In the genomic region with DNA sequence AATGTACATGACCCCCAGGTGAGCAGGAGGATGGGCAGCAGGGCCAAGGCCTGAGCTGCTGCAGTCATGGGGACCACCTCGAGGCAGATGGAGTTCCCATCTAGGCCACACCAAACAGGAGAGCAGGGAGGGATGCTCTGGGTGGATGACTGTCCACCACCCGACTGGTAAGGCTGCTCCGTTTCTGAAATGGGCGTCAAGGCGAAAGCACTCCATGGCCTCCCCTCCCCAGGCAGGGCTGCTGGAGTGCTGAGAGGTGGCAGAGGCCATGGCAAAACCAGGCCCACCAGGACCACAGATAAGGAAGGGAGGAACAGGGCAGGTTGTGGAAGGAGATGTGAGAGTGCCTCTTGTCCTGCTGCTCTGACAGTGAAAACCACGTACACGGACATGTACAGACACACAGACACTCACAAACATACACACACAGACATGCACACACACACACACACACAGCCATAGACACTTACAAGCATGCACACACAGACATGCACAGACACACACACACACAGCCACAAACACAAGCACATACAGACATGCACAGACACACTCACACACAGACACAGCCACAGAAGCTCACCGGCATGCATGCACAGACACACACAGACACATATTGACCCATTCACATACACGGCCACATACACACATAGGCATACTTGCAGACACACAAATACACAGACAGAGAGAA, we compare ENCODE assay signal across 23 cellular contexts.
A peak's percentile ranks its signal among the peaks of the same experiment; 100 is the strongest.
DNase-seq lines count a peak whose midpoint lies in the region; ATAC-seq, FAIRE-seq and TF ChIP-seq lines count a peak whose summit lies in the region.
"Had no signal": no experiment of that assay in that cellular context is flagged by ENCODE, and none has a peak within 500 bp of the region (broad histone marks: within the 10 kb centered on the region; RNA-seq: fewer than 3 reads in every experiment).

No MANE protein-coding gene starts in this region.

- H3K36me3 Mint-ChIP-seq in neural progenitor cell = peaks cover 14% of the 10 kb centered on the region
- H3K36me3 Mint-ChIP-seq in CD8-positive, alpha-beta T cell = no peaks in the 10 kb centered on the region
- H3K36me3 Mint-ChIP-seq: stimulated activated memory B cell treated with anti-CD40 and anti-IgM and Interleukin-4, amounts not matched to agents 10 μg/mL and 1 μg/mL and 100 μg/mL, for 72 hours had no signal

- POLR2A ChIA-PET in CD8-positive, alpha-beta T cell (lab: Charles Lee) = no interaction called here

- peaks cover 2% of the 10 kb centered on the region for H3K79me2 ChIP-seq in mammary epithelial cell (ENCODE audit: insufficient read depth, low read length)
- H3K79me2 ChIP-seq in neural progenitor cell (ENCODE audit: low read depth) = no peaks in the 10 kb centered on the region

- H3K27ac ChIP-seq in breast epithelium = peak overlapping the region; percentile 25 to 30
- no peak overlapping the region for H3K27ac ChIP-seq in mammary epithelial cell (ENCODE audit: insufficient read depth, low read depth, low read length)
- peak overlapping the region in 58 of 59 donors; percentile 22 to 99 (median 84) for H3K27ac ChIP-seq in dorsolateral prefrontal cortex
- H3K27ac ChIP-seq in neural progenitor cell = peak overlapping the region; percentile 81
- no peak overlapping the region for H3K27ac ChIP-seq in CD8-positive, alpha-beta T cell (ENCODE audit: low read depth, low read length)
- H3K27ac ChIP-seq: left ventricle myocardium inferior had no signal

- H3K4me3 ChIP-seq in breast epithelium (no peak overlapping the region), mammary epithelial cell (replicated peaks in 1 of 3; ENCODE audit: insufficient read depth in 1 of 3, low read depth in 2 of 3, low read length in 3 of 3) (no peak overlapping the region), dorsolateral prefrontal cortex (no peak overlapping the region), neural progenitor cell (no peak overlapping the region)
- H3K4me3 ChIP-seq in CD8-positive, alpha-beta T cell (ENCODE audit: low read depth, low read length) = no peak overlapping the region
- H3K4me3 ChIP-seq: esophagus muscularis mucosa, HAP-1, left ventricle myocardium inferior, MG63, transverse colon had no signal

- BruUV-seq in mammary epithelial cell (replicated peaks; lab: Mats Ljungman, UMichigan) = no TSS peak

- WGBS in mammary epithelial cell (ENCODE audit: low coverage, missing lambda C conversion rate) = 100% methylated on average over 4 of the region's 9 CpGs

- TF ChIP-seq CTCF in breast epithelium (IDR thresholded peaks at IDR 0.05) (no peak), mammary epithelial cell (conservative IDR thresholded peaks at IDR 0.05 in 1 of 2, IDR thresholded peaks at IDR 0.05 in 1 of 2; ENCODE audit: extremely low read depth in 1 of 2, insufficient read depth in 1 of 2, low read depth in 1 of 2, low read length in 2 of 2) (no peak), dorsolateral prefrontal cortex (IDR thresholded peaks at IDR 0.05 in 54 of 56, conservative IDR thresholded peaks at IDR 0.05 in 2 of 56; ENCODE audit: low read depth in 1 of 56, partially characterized antibody in 56 of 56) (no peak), neural progenitor cell (IDR thresholded peaks at IDR 0.05) (no peak)
- no peak for TF ChIP-seq CTCF in CD8-positive, alpha-beta T cell (IDR thresholded peaks at IDR 0.05)

- H3K36me3 ChIP-seq in breast epithelium = no peaks in the 10 kb centered on the region
- no peaks in the 10 kb centered on the region for H3K36me3 ChIP-seq in mammary epithelial cell (ENCODE audit: insufficient read depth, low read length)
- H3K36me3 ChIP-seq in neural progenitor cell = no peaks in the 10 kb centered on the region
- H3K36me3 ChIP-seq in CD8-positive, alpha-beta T cell (ENCODE audit: insufficient read depth, low read length) = no peaks in the 10 kb centered on the region
- H3K36me3 ChIP-seq: esophagus muscularis mucosa, HAP-1, left ventricle myocardium inferior, MG63, transverse colon had no signal

- H2AFZ ChIP-seq in mammary epithelial cell (ENCODE audit: low read depth, low read length) (no peak overlapping the region), neural progenitor cell (replicated peaks) (no peak overlapping the region)

- no peak overlapping the region for H3K9ac ChIP-seq in mammary epithelial cell (ENCODE audit: insufficient read depth, low read length)
- H3K9ac ChIP-seq in neural progenitor cell = no peak overlapping the region

- H3K9me3 Mint-ChIP-seq in neural progenitor cell = no peaks in the 10 kb centered on the region
- no peaks in the 10 kb centered on the region for H3K9me3 Mint-ChIP-seq in CD8-positive, alpha-beta T cell
- H3K9me3 Mint-ChIP-seq: activated CD4-positive, alpha-beta T cell treated with anti-CD3 and anti-CD28 coated beads, Interleukin-2, amount 10 ng/mL, durations not matched to agents 24 days and 14 days; activated naive CD8-positive, alpha-beta T cell treated with anti-CD3 and anti-CD28 coated beads, Interleukin-2, amount 50 U/mL, for 24 hours; stimulated activated memory B cell treated with anti-CD40 and anti-IgM and Interleukin-4, amounts not matched to agents 10 μg/mL and 1 μg/mL and 100 μg/mL, for 72 hours had no signal

- no peak for TF ChIP-seq POLR2A in breast epithelium (IDR thresholded peaks at IDR 0.05)
- TF ChIP-seq POLR2A in H54 (IDR thresholded peaks at IDR 0.05; ENCODE audit: low read depth, low read length) = no peak
- TF ChIP-seq POLR2A in erythroblast (IDR thresholded peaks at IDR 0.05; ENCODE audit: low read length) = no peak

- H3K4me2 ChIP-seq in mammary epithelial cell (ENCODE audit: insufficient read depth, low read depth, low read length) (no peak overlapping the region), neural progenitor cell (peak overlapping the region; percentile 67)

- H4K20me1 ChIP-seq in mammary epithelial cell (ENCODE audit: insufficient read depth, low read length) (peaks cover 2% of the 10 kb centered on the region), neural progenitor cell (ENCODE audit: low read depth) (no peaks in the 10 kb centered on the region)

- H3K9me3 ChIP-seq in breast epithelium (no peaks in the 10 kb centered on the region), mammary epithelial cell (replicated peaks; ENCODE audit: insufficient read depth, low read length) (no peaks in the 10 kb centered on the region), neural progenitor cell (ENCODE audit: low read depth) (no peaks in the 10 kb centered on the region)
- no peaks in the 10 kb centered on the region for H3K9me3 ChIP-seq in CD8-positive, alpha-beta T cell (ENCODE audit: low read length)
- H3K9me3 ChIP-seq: esophagus muscularis mucosa, HAP-1, left ventricle myocardium inferior, MG63, transverse colon had no signal

- intact Hi-C loops in breast epithelium (cut with DNase I; ENCODE audit: low total_unique reads) = no loop called here
- intact Hi-C loops in mammary epithelial cell (cut with micrococcal nuclease) = no loop called here
- intact Hi-C loops in dorsolateral prefrontal cortex (cut with DNase I) = loop anchor here (5.0 to 10.0 kb wide), 2 partner anchors 60 to 103 kb away; a partner anchor contains a TSS
- intact Hi-C loops in CD8-positive, alpha-beta T cell (cut with DNase I, micrococcal nuclease) = loop anchor here (10.0 kb wide), 6 partner anchors 103 to 1423 kb away; a partner anchor contains a TSS

- DNase-seq in breast epithelium (ENCODE audit: low spot score in 2 of 2) = no peak
- DNase-seq in mammary epithelial cell = no peak
- DNase-seq in dorsolateral prefrontal cortex = no peak
- no peak for DNase-seq in neural progenitor cell (ENCODE audit: low spot score)
- no peak for DNase-seq in CD8-positive, alpha-beta T cell
- no peak for DNase-seq in stimulated activated CD8-positive, alpha-beta memory T cell treated with anti-CD3 and anti-CD28 coated beads, Interleukin-4, amount 100 ng/mL, for 48 hours
- no peak for DNase-seq in H54 (ENCODE audit: insufficient read length, low spot score)
- no peak for DNase-seq in erythroblast (lab: John Stamatoyannopoulos, UW)
- DNase-seq: activated CD4-positive, alpha-beta T cell treated with anti-CD3 and anti-CD28 coated beads, Interleukin-2, amount 10 ng/mL, durations not matched to agents 24 days and 14 days; activated naive CD8-positive, alpha-beta T cell treated with anti-CD3 and anti-CD28 coated beads, Interleukin-2, amount 50 U/mL, for 24 hours; left ventricle myocardium inferior; MG63; NCI-H187; NCI-H446 treated with DMSO at 0.1 percent for 48 hours; right cardiac atrium; transverse colon had no signal

- peak overlapping the region; percentile 31 for H3K4me3 Mint-ChIP-seq in neural progenitor cell
- H3K4me3 Mint-ChIP-seq in CD8-positive, alpha-beta T cell = no peak overlapping the region
- H3K4me3 Mint-ChIP-seq: activated CD4-positive, alpha-beta T cell treated with anti-CD3 and anti-CD28 coated beads, Interleukin-2, amount 10 ng/mL, durations not matched to agents 24 days and 14 days; activated naive CD8-positive, alpha-beta T cell treated with anti-CD3 and anti-CD28 coated beads, Interleukin-2, amount 50 U/mL, for 24 hours; B cell; stimulated activated memory B cell treated with anti-CD40 and anti-IgM and Interleukin-4, amounts not matched to agents 10 μg/mL and 1 μg/mL and 100 μg/mL, for 72 hours had no signal

- ATAC-seq in CD8-positive, alpha-beta T cell = no peak
- ATAC-seq: activated naive CD8-positive, alpha-beta T cell treated with anti-CD3 and anti-CD28 coated beads, Interleukin-2, amount 50 U/mL, for 24 hours; stimulated activated memory B cell treated with anti-CD40 and anti-IgM and Interleukin-4, amounts not matched to agents 10 μg/mL and 1 μg/mL and 100 μg/mL, for 72 hours had no signal

- FAIRE-seq in H54 (lab: Jason Lieb, UNC) = no peak
- FAIRE-seq: bronchial epithelial cell, D721Med, TTC549 had no signal

- H3K27ac Mint-ChIP-seq in neural progenitor cell = peak overlapping the region; percentile 95
- H3K27ac Mint-ChIP-seq in CD8-positive, alpha-beta T cell = no peak overlapping the region
- H3K27ac Mint-ChIP-seq: activated CD4-positive, alpha-beta T cell treated with anti-CD3 and anti-CD28 coated beads, Interleukin-2, amount 10 ng/mL, durations not matched to agents 24 days and 14 days; activated naive CD8-positive, alpha-beta T cell treated with anti-CD3 and anti-CD28 coated beads, Interleukin-2, amount 50 U/mL, for 24 hours; B cell; stimulated activated memory B cell treated with anti-CD40 and anti-IgM and Interleukin-4, amounts not matched to agents 10 μg/mL and 1 μg/mL and 100 μg/mL, for 72 hours had no signal

- H3F3A ChIP-seq in neural progenitor cell (ENCODE audit: low read depth) = peaks cover 50% of the 10 kb centered on the region

- H3K4me1 Mint-ChIP-seq in neural progenitor cell = peaks cover 94% of the 10 kb centered on the region
- peaks cover 31% of the 10 kb centered on the region for H3K4me1 Mint-ChIP-seq in CD8-positive, alpha-beta T cell (ENCODE audit: low read depth)

- CTCF ChIA-PET in mammary epithelial cell (lab: Charles Lee; ENCODE audit: low non-redundant PET) = no interaction called here
- CTCF ChIA-PET in CD8-positive, alpha-beta T cell (lab: Charles Lee) = no interaction called here

- H3K4me1 ChIP-seq in breast epithelium (peaks cover 0 to 8% of the 10 kb centered on the region in 2 donors), mammary epithelial cell (ENCODE audit: insufficient read depth, low read length) (peaks cover 12% of the 10 kb centered on the region), neural progenitor cell (peaks cover 61% of the 10 kb centered on the region)
- peaks cover 27% of the 10 kb centered on the region for H3K4me1 ChIP-seq in CD8-positive, alpha-beta T cell (ENCODE audit: insufficient read depth, low read length)

- H3K27me3 ChIP-seq in breast epithelium (no peaks in the 10 kb centered on the region), mammary epithelial cell (ENCODE audit: insufficient read depth, low read length) (no peaks in the 10 kb centered on the region), dorsolateral prefrontal cortex (no peaks in the 10 kb centered on the region), neural progenitor cell (peaks cover 72% of the 10 kb centered on the region)
- H3K27me3 ChIP-seq in CD8-positive, alpha-beta T cell (ENCODE audit: insufficient read depth, low read length) = no peaks in the 10 kb centered on the region
- H3K27me3 ChIP-seq: esophagus muscularis mucosa, MG63, transverse colon had no signal

- H3K27me3 Mint-ChIP-seq in neural progenitor cell (ENCODE audit: insufficient read depth, low read depth) = peaks cover 10% of the 10 kb centered on the region
- peaks cover 5% of the 10 kb centered on the region for H3K27me3 Mint-ChIP-seq in CD8-positive, alpha-beta T cell (ENCODE audit: low read depth)

- in situ Hi-C loops in mammary epithelial cell (cut with MboI; ENCODE audit: low sequenced_read_pairs in 2 of 2) = no loop called here

- dilution Hi-C loops in mammary epithelial cell (cut with HindIII; ENCODE audit: low sequenced_read_pairs) = loop anchor here (5.0 kb wide), 1 partner anchor 70 kb away; no protein-coding TSS in a partner anchor

Comparison
In these comparisons a context has a peak if more than half of its experiments do, and no peak if none do; other contexts are left out.
1. H3K27ac ChIP-seq: peak in breast epithelium (2 of 2), dorsolateral prefrontal cortex (58 of 59) and neural progenitor cell (single experiment); none in mammary epithelial cell (single experiment) and CD8-positive, alpha-beta T cell (single experiment).
2. intact Hi-C loops: an anchor here in dorsolateral prefrontal cortex (5.0 to 10.0 kb wide) and CD8-positive, alpha-beta T cell (10.0 kb wide); none called in breast epithelium and mammary epithelial cell.